Comparison of ENCODE assay signal across 20 cellular contexts in the genomic region with DNA sequence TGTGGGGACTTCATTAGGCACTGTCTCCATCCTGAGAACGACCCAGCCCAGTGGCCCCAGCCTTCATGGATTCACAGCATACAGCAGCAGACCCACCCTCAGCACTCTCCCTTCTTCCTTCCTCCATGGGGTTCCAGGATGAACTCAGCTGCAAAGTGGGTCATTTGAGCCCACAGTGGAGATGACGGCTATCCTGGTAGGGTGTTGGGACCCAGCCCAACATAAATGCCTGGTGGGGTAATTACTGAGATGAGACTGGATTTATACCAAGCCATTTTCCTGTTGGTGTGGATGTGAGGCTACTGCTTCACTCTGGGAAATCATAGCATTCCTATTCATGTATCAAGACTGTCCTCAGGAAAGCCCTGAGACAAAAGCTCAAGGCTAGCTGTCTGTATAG.
DNase-seq lines count a peak whose midpoint lies in the region; ATAC-seq, FAIRE-seq and TF ChIP-seq lines count a peak whose summit lies in the region.
"Had no signal": no experiment of that assay in that cellular context is flagged by ENCODE, and none has a peak within 500 bp of the region (broad histone marks: within the 10 kb centered on the region; RNA-seq: fewer than 3 reads in every experiment).

No MANE protein-coding gene starts in this region.

- FAIRE-seq in HepG2 (lab: Jason Lieb, UNC): no peak
- FAIRE-seq: GM12878, GM19239, K562 had no signal

- DNase-seq in HepG2 (ENCODE audit: low spot score): no peak
- no peak for DNase-seq in right lobe of liver
- DNase-seq in effector CD4-positive, alpha-beta T cell: no peak
- no peak for DNase-seq in ecto neural progenitor cell (ENCODE audit: low spot score)
- DNase-seq: Calu3; CD4-positive, alpha-beta T cell; NCI-H1105; NCI-H2081 treated with DMSO at 0.1 percent for 48 hours; NCI-H510A; NCI-H774; RPMI8226; SHP77 treated with DMSO at 0.1 percent for 48 hours had no signal

- TF ChIP-seq RAD21 in HepG2 (CRISPR knock-in tag; IDR thresholded peaks at IDR 0.05): no peak

- no TSS peak for BruUV-seq in HepG2 (replicated peaks; lab: Mats Ljungman, UMichigan)

- ATAC-seq in HepG2: peak; percentile 42; the same call in 2 of the 3 replicates
- ATAC-seq in right lobe of liver: no peak
- ATAC-seq in gastroesophageal sphincter: no peak
- no peak for ATAC-seq in HG03108 (IDR thresholded peaks at IDR 0.05; ENCODE audit: unreplicated experiment)
- ATAC-seq in GM21528 (IDR thresholded peaks at IDR 0.05; ENCODE audit: low FRiP score, unreplicated experiment): no peak
- ATAC-seq: GM12878, GM23338, K562 had no signal

- no peaks in the 10 kb centered on the region for H3K79me2 ChIP-seq in HepG2 (ENCODE audit: insufficient read depth, low read length)

- no peak for TF ChIP-seq CTCF in HepG2 (CRISPR knock-in tag; IDR thresholded peaks at IDR 0.05)
- TF ChIP-seq CTCF in right lobe of liver (IDR thresholded peaks at IDR 0.05): no peak
- TF ChIP-seq CTCF in gastroesophageal sphincter (IDR thresholded peaks at IDR 0.05): no peak

- H3K9ac ChIP-seq in HepG2 (ENCODE audit: insufficient read depth, low read depth, low read length) (no peak overlapping the region), skeletal muscle tissue (ENCODE audit: low read depth in 1 of 3, low read length in 3 of 3) (no peak overlapping the region)

- in situ Hi-C loops in HepG2 (cut with HindIII; ENCODE audit: extremely low pct_ligation_motif_present, low pct_unique_long_range_greater_than_20kb): no loop called here

- intact Hi-C loops in HepG2 (cut with micrococcal nuclease; ENCODE audit: unreplicated experiment) (no loop called here), right lobe of liver (cut with DNase I) (no loop called here)

- TF ChIP-seq POLR2A in HepG2 (IDR thresholded peaks at IDR 0.05; ENCODE audit: insufficient read depth in 1 of 2, low read depth in 2 of 2, low read length in 2 of 2): no peak
- no peak for TF ChIP-seq POLR2A in right lobe of liver (IDR thresholded peaks at IDR 0.05)
- TF ChIP-seq POLR2A in gastroesophageal sphincter (IDR thresholded peaks at IDR 0.05): no peak

- H3K4me1 ChIP-seq in HepG2 (ENCODE audit: insufficient read depth, low read length) (no peaks in the 10 kb centered on the region), right lobe of liver (no peaks in the 10 kb centered on the region), gastroesophageal sphincter (peaks cover 6 to 79% (median 9%) of the 10 kb centered on the region in 3 donors), skeletal muscle tissue (ENCODE audit: control insufficient read depth in 3 of 3, insufficient read depth in 3 of 3, low read length in 3 of 3) (peaks cover 14 to 17% (median 17%) of the 10 kb centered on the region in 3 donors)

- H2AFZ ChIP-seq in HepG2 (ENCODE audit: low read length): no peak overlapping the region
- H2AFZ ChIP-seq: GM23338 had no signal

- no peak overlapping the region for H3K4me3 ChIP-seq in HepG2 (replicated peaks in 1 of 3; ENCODE audit: insufficient read depth in 1 of 3, low read depth in 2 of 3, low read length in 3 of 3)
- H3K4me3 ChIP-seq in right lobe of liver: no peak overlapping the region
- no peak overlapping the region for H3K4me3 ChIP-seq in gastroesophageal sphincter
- no peak overlapping the region for H3K4me3 ChIP-seq in skeletal muscle tissue (ENCODE audit: low read length in 3 of 3)
- H3K4me3 ChIP-seq: GM12878, GM23338, K562 had no signal

- H3K27ac ChIP-seq in HepG2 (ENCODE audit: extremely low read length, insufficient read depth, low read length): no peak overlapping the region
- no peak overlapping the region for H3K27ac ChIP-seq in right lobe of liver
- peak overlapping the region in 3 of 4 donors; percentile 2 to 27 (median 4) for H3K27ac ChIP-seq in gastroesophageal sphincter
- peak overlapping the region; percentile 1 for H3K27ac ChIP-seq in skeletal muscle tissue (ENCODE audit: low read depth, low read length)

- no peaks in the 10 kb centered on the region for H4K20me1 ChIP-seq in HepG2 (ENCODE audit: insufficient read depth, low read length)

- H3K9me3 ChIP-seq in HepG2 (ENCODE audit: low read length) (no peaks in the 10 kb centered on the region), right lobe of liver (no peaks in the 10 kb centered on the region), gastroesophageal sphincter (no peaks in the 10 kb centered on the region), skeletal muscle tissue (ENCODE audit: control insufficient read depth in 3 of 3, low read length in 3 of 3) (no peaks in the 10 kb centered on the region)

- TF ChIP-seq EP300 in HepG2 (IDR thresholded peaks at IDR 0.05; ENCODE audit: low read depth in 2 of 2, low read length in 2 of 2) (no peak), HepG2 (CRISPR knock-in tag; IDR thresholded peaks at IDR 0.05; ENCODE audit: borderline replicate concordance) (no peak), gastroesophageal sphincter (IDR thresholded peaks at IDR 0.05) (no peak)

- WGBS in HepG2 (ENCODE audit: low lambda C conversion rate): 7% methylated on average over 2 of the region's 2 CpGs
- WGBS in right lobe of liver (ENCODE audit: insufficient coverage, low coverage, low lambda C conversion rate, missing lambda C conversion rate): 33% methylated on average over 1 of the region's 2 CpGs
- WGBS in gastroesophageal sphincter (ENCODE audit: low coverage in 1 of 2), 2 donors: 81% methylated on average over 2 of the region's 2 CpGs; no CpG with 5 or more reads in 1 of the 2 donors

- no peak overlapping the region for H3K4me2 ChIP-seq in HepG2 (ENCODE audit: low read depth, low read length)
- H3K4me2 ChIP-seq: GM23338 had no signal

- H3K36me3 ChIP-seq in HepG2 (replicated peaks in 1 of 2; ENCODE audit: control insufficient read depth in 1 of 2, insufficient read depth in 2 of 2, low read length in 2 of 2) (no peaks in the 10 kb centered on the region), right lobe of liver (no peaks in the 10 kb centered on the region), gastroesophageal sphincter (no peaks in the 10 kb centered on the region), skeletal muscle tissue (ENCODE audit: control insufficient read depth in 3 of 3, insufficient read depth in 3 of 3, low read length in 3 of 3) (no peaks in the 10 kb centered on the region)

- POLR2A ChIA-PET in HepG2 (lab: Yijun Ruan, JAX): no interaction called here

- CTCF ChIA-PET in HepG2 (lab: Yijun Ruan, JAX; ENCODE audit: low intra/inter-chr PET ratio, low total read pairs): no interaction called here

- H3K27me3 ChIP-seq in HepG2 (ENCODE audit: control insufficient read depth in 1 of 2, insufficient read depth in 2 of 2, low read length in 2 of 2) (no peaks in the 10 kb centered on the region), right lobe of liver (no peaks in the 10 kb centered on the region), gastroesophageal sphincter (no peaks in the 10 kb centered on the region), skeletal muscle tissue (ENCODE audit: control insufficient read depth in 3 of 3, insufficient read depth in 3 of 3, low read length in 3 of 3) (no peaks in the 10 kb centered on the region)

TF ChIP-seq in HepG2, 621 proteins besides CTCF, POLR2A, EP300 and RAD21:
- TF ChIP-seq ZBTB7B (CRISPR knock-in tag; IDR thresholded peaks at IDR 0.05): no peak

Comparison
In these comparisons a context has a peak if more than half of its experiments do, and no peak if none do; other contexts are left out.
1. H3K27ac ChIP-seq: peak in gastroesophageal sphincter (3 of 4) and skeletal muscle tissue (single experiment); none in HepG2 (single experiment) and right lobe of liver (0 of 3).